ENCODE assay signal across 8 cellular contexts in the genomic region with DNA sequence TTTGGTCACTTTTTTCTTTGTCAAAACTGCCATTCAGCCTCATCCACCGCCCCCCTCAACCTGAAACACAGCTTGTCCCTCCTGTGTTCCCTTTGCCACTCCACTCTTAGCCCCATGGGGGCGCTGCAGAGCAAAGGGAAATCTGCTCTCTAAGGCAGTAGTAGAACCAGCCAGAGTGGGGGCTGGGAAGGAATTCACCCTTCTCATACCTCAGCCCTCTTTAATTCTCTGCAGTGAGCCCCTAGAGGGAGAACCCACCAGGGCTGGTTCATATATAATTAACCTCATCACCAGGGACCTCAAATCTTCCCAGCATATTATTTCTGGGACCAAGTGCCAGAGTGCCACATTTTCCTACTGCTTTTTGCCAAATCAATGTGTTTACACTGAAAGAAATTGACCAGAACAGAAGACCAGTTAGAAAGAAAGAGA. TPM values are rescaled to one million over a fixed set of nuclear protein-coding genes. Genes with fewer than 3 reads are reported as not detected.
A peak's percentile ranks its signal among the peaks of the same experiment; 100 is the strongest.
DNase-seq lines count a peak whose midpoint lies in the region; ATAC-seq, FAIRE-seq and TF ChIP-seq lines count a peak whose summit lies in the region.

No MANE protein-coding gene starts in this region.

- H3K79me2 ChIP-seq in H1 (ENCODE audit: control insufficient read depth in 1 of 2, insufficient read depth in 2 of 2, low read length in 2 of 2): peaks cover 0 to 7% of the 10 kb centered on the region in 2 experiments; a peak in 1 of 4 replicates

- no peak overlapping the region for H2AK5ac ChIP-seq in H1 (ENCODE audit: low read depth, low read length)

- CTCF ChIA-PET in H1 (lab: Charles Lee; ENCODE audit: partially characterized antibody): interaction anchor here (0.6 to 2.3 kb wide), 34 partner anchors 10 to 1206 kb away, joined by 3 to 8 read pairs (median 3); no protein-coding TSS in a partner anchor

- TF ChIP-seq RAD21 in H1 (IDR thresholded peaks at IDR 0.05 in 1 of 2, conservative IDR thresholded peaks at IDR 0.05 in 1 of 2; ENCODE audit: low read depth in 2 of 2, low read length in 2 of 2): peak; percentile 95 to 99

- peaks cover 11% of the 10 kb centered on the region for H3K23me2 ChIP-seq in H1 (ENCODE audit: low read depth, low read length)

- H3K27me3 ChIP-seq in H1 (replicated peaks in 1 of 4; ENCODE audit: control insufficient read depth in 3 of 4, extremely low read depth in 1 of 4, insufficient read depth in 3 of 4, low read length in 3 of 4): no peaks in the 10 kb centered on the region; a peak in 1 of 7 replicates

- no peak overlapping the region for H3K9ac ChIP-seq in H1 (replicated peaks in 1 of 4; ENCODE audit: extremely low read depth in 1 of 4, low read depth in 3 of 4, low read length in 3 of 4)

- no peak overlapping the region for H3K23ac ChIP-seq in H1 (ENCODE audit: insufficient read length)

- peak; percentile 43 for ATAC-seq in HG03432 (IDR thresholded peaks at IDR 0.05; ENCODE audit: unreplicated experiment)
- no peak for ATAC-seq in GM21576 (IDR thresholded peaks at IDR 0.05; ENCODE audit: unreplicated experiment)

- H3K56ac ChIP-seq in H1 (replicated peaks; ENCODE audit: insufficient read length, low read depth, low read length): no peak overlapping the region

- no peak overlapping the region for H3K27ac ChIP-seq in H1 (ENCODE audit: low read depth, low read length)

- no peak overlapping the region for H2BK120ac ChIP-seq in H1 (replicated peaks; ENCODE audit: low read depth, low read length)

- H2BK12ac ChIP-seq in H1 (ENCODE audit: low read depth, low read length): no peak overlapping the region; the same call in 1 of the 2 replicates

- H2AFZ ChIP-seq in H1 (ENCODE audit: low read length): no peak overlapping the region

- no peak overlapping the region for H3K4me3 ChIP-seq in GM12864 (ENCODE audit: low read depth, low read length)
- no peak overlapping the region for H3K4me3 ChIP-seq in H1 (ENCODE audit: extremely low read depth in 1 of 4, insufficient read depth in 2 of 4, low read depth in 3 of 4, low read length in 4 of 4)

- TF ChIP-seq CTCF in GM12864 (IDR thresholded peaks at IDR 0.05; ENCODE audit: low read depth, low read length, missing control alignments) (peak; percentile 96), H1 (IDR thresholded peaks at IDR 0.05; ENCODE audit: control extremely low read depth in 1 of 3, insufficient read depth in 1 of 3, low read depth in 1 of 3, low read length in 3 of 3) (peak; percentile 82 to 97 (median 89))

- no peak for TF ChIP-seq POLR2A in H1 (IDR thresholded peaks at IDR 0.05; ENCODE audit: control extremely low read depth in 1 of 2, low read depth in 2 of 2, low read length in 2 of 2)

- H3K4ac ChIP-seq in H1 (replicated peaks; ENCODE audit: insufficient read length, low read depth, low read length): no peak overlapping the region

- H2BK20ac ChIP-seq in H1 (ENCODE audit: low read length): no peak overlapping the region

- TF ChIP-seq EP300 in H1 (IDR thresholded peaks at IDR 0.05; ENCODE audit: borderline replicate concordance in 1 of 2, low read depth in 2 of 2, low read length in 2 of 2): peak in 1 of 2 experiments; percentile 82; a peak in 1 of 3 replicates

- DNase-seq in GM12864 (ENCODE audit: low read depth) (no peak), H1 (ENCODE audit: low read depth in 1 of 2, low spot score in 2 of 2) (peak; percentile 77 to 99), mucosa of gallbladder (ENCODE audit: low spot score) (peak; percentile 94)
- peak; percentile 84 for DNase-seq in NK-92 treated with Interleukin-12 subunit alpha and Interleukin-12 subunit beta, amount 100 ng/mL, for 24 hours (lab: John Stamatoyannopoulos, UW)
- DNase-seq in activated CD8-positive, alpha-beta memory T cell treated with anti-CD3 and anti-CD28 coated beads for 24 hours: peak; percentile 98
- DNase-seq in stimulated activated CD8-positive, alpha-beta memory T cell treated with anti-CD3 and anti-CD28 coated beads, Interleukin-7, amount 100 ng/mL, for 1 hour (ENCODE audit: low read depth in 2 of 2): peak; percentile 72 to 91

- H4K20me1 ChIP-seq in H1 (replicated peaks in 1 of 2; ENCODE audit: control insufficient read depth in 1 of 2, insufficient read depth in 2 of 2, low read length in 2 of 2): no peaks in the 10 kb centered on the region

- H4K8ac ChIP-seq in H1 (ENCODE audit: extremely low read depth, insufficient read depth, low read length): no peak overlapping the region

- no peaks in the 10 kb centered on the region for H3K9me3 ChIP-seq in H1 (ENCODE audit: insufficient read depth in 2 of 2, low read depth in 1 of 2, low read length in 1 of 2)

- H3K79me1 ChIP-seq in H1 (ENCODE audit: low read depth, low read length): no peaks in the 10 kb centered on the region

- H3K36me3 ChIP-seq in H1 (ENCODE audit: control insufficient read depth in 2 of 4, insufficient read depth in 4 of 4, low read length in 3 of 4): no peaks in the 10 kb centered on the region

- 8% methylated on average over 2 of the region's 2 CpGs; no CpG with 5 or more reads in 1 of the 2 experiments for WGBS in H1 (ENCODE audit: extremely low coverage in 1 of 2, insufficient coverage in 1 of 2, insufficient read length in 1 of 2, insufficient replicate concordance in 2 of 2, low coverage in 1 of 2, low lambda C conversion rate in 2 of 2, missing lambda C conversion rate in 1 of 2), 2 experiments

- H3K4me1 ChIP-seq in H1 (replicated peaks in 1 of 4; ENCODE audit: control insufficient read depth in 3 of 4, insufficient read depth in 4 of 4, low read length in 3 of 4): peaks cover 5 to 22% (median 16%) of the 10 kb centered on the region in 4 experiments; a peak in 5 of 7 replicates

- H2BK15ac ChIP-seq in H1 (ENCODE audit: low read length): no peak overlapping the region

- H4K91ac ChIP-seq in H1 (replicated peaks; ENCODE audit: insufficient read length, low read length): no peak overlapping the region

- H3K18ac ChIP-seq in H1 (ENCODE audit: extremely low read depth, low read length): no peak overlapping the region

- POLR2A ChIA-PET in H1 (lab: Charles Lee; ENCODE audit: partially characterized antibody): interaction anchor here (1.1 to 2.1 kb wide), 7 partner anchors 8 to 407 kb away, joined by 3 to 10 read pairs (median 4); no protein-coding TSS in a partner anchor

- peak overlapping the region; percentile 78 for H4K5ac ChIP-seq in H1 (ENCODE audit: insufficient read length, low read depth, low read length)

- peak; percentile 84 for FAIRE-seq in H1 (lab: Jason Lieb, UNC)

- no peak overlapping the region for H3K4me2 ChIP-seq in H1 (ENCODE audit: insufficient read depth in 1 of 2, low read depth in 2 of 2, low read length in 2 of 2)

- no peak overlapping the region for H3K14ac ChIP-seq in H1 (ENCODE audit: insufficient read length)

- no peak overlapping the region for H2BK5ac ChIP-seq in H1 (ENCODE audit: low read depth, low read length)

TF ChIP-seq in H1, 55 proteins besides CTCF, POLR2A, EP300 and RAD21 (continues in another document):
- peak; percentile 33 for TF ChIP-seq NANOG (IDR thresholded peaks at IDR 0.05; ENCODE audit: insufficient read depth, low read depth, low read length, poor library complexity, severe bottlenecking)

RNA-seq across cellular contexts. Expression of a gene that starts 2.8 kb away (rescaled TPM):
- total RNA-seq in H1 (2021; fragmentation: NEBNext Ultra II Directional; extraction: Animal tissue kit (Norgen Biotek cat#: 25700)): 8.7 and 10.4 TPM in 2 replicates
- polyA plus RNA-seq in H1 (2011; rRNA removed): 5.7 and 9.4 TPM in 2 replicates
- 8.0 TPM for polyA plus RNA-seq in H1 (2011; cell fraction: cytosol; rRNA removed)
- 29.9 TPM for polyA plus RNA-seq in H1 (2011; cell fraction: nucleus; rRNA removed)
- polyA plus RNA-seq in H1 (2012, experiment 1 of 2): 11.7 to 15.2 TPM (median 14.1 TPM) in 4 replicates
- polyA plus RNA-seq in H1 (2012, experiment 2 of 2): 2.8 TPM
- 4.0 TPM for polyA plus RNA-seq in H1 (2013, experiment 1 of 2)
- polyA plus RNA-seq in H1 (2013, experiment 2 of 2): 3.6 TPM
- 5.8 and 12.6 TPM in 2 replicates for polyA minus RNA-seq in H1 (2011; rRNA and poly(A)+ RNA removed)
- polyA minus RNA-seq in H1 (2011; cell fraction: cytosol; rRNA and poly(A)+ RNA removed): 7.0 TPM
- 10.8 TPM for polyA minus RNA-seq in H1 (2011; cell fraction: nucleus; rRNA and poly(A)+ RNA removed)
- total RNA-seq in mucosa of gallbladder: 79.4 TPM

RNA-seq across cellular contexts. Expression of a gene that starts 45.7 kb away (rescaled TPM):
- total RNA-seq in H1 (2021; fragmentation: NEBNext Ultra II Directional; extraction: Animal tissue kit (Norgen Biotek cat#: 25700)): not detected in 2 replicates
- not detected in 2 replicates for polyA plus RNA-seq in H1 (2011; rRNA removed)
- not detected for polyA plus RNA-seq in H1 (2011; cell fraction: cytosol; rRNA removed)
- polyA plus RNA-seq in H1 (2011; cell fraction: nucleus; rRNA removed): not detected
- polyA plus RNA-seq in H1 (2012, experiment 1 of 2): not detected in 4 replicates
- not detected for polyA plus RNA-seq in H1 (2012, experiment 2 of 2)
- polyA plus RNA-seq in H1 (2013, experiment 1 of 2): not detected
- polyA plus RNA-seq in H1 (2013, experiment 2 of 2): not detected
- not detected in 2 replicates for polyA minus RNA-seq in H1 (2011; rRNA and poly(A)+ RNA removed)
- not detected for polyA minus RNA-seq in H1 (2011; cell fraction: cytosol; rRNA and poly(A)+ RNA removed)
- polyA minus RNA-seq in H1 (2011; cell fraction: nucleus; rRNA and poly(A)+ RNA removed): not detected
- not detected for total RNA-seq in mucosa of gallbladder
